In genomic region chr9:104787306-104788015, GRCh38 we compare ENCODE assay signal across 19 cellular contexts.
"Had no signal": no experiment of that assay in that cellular context is flagged by ENCODE, and none has a peak within 500 bp of the region (broad histone marks: within the 10 kb centered on the region; RNA-seq: fewer than 3 reads in every experiment).

No MANE protein-coding gene starts in this region.

- H3K27ac ChIP-seq: ascending aorta, brain microvascular endothelial cell, esophagus muscularis mucosa, gastrocnemius medialis, lower lobe of right lung, sigmoid colon, thoracic aorta had no signal

- H3K4me1 ChIP-seq: ascending aorta, esophagus muscularis mucosa, gastrocnemius medialis, lower lobe of right lung, sigmoid colon had no signal

- ATAC-seq: activated CD4-positive, CD25-positive, alpha-beta regulatory T cell treated with anti-CD3 and anti-CD28 coated beads, Interleukin-2, amount 50 U/mL, for 24 hours; gastrocnemius medialis; left colon; lower lobe of right lung; naive thymus-derived CD8-positive, alpha-beta T cell had no signal

- DNase-seq: activated CD4-positive, alpha-beta memory T cell treated with anti-CD3 and anti-CD28 coated beads, Interleukin-2, amount 10 ng/mL, durations not matched to agents 7 days and 5 days; activated CD4-positive, alpha-beta T cell treated with anti-CD3 and anti-CD28 coated beads, Interleukin-2, amount 10 ng/mL, durations not matched to agents 24 days and 14 days; activated effector memory CD4-positive, alpha-beta T cell treated with anti-CD3 and anti-CD28 coated beads, Interleukin-2, amount 50 U/mL, for 16 hours; activated naive CD4-positive, alpha-beta T cell treated with anti-CD3 and anti-CD28 coated beads, Interleukin-2, amount 10 ng/mL, durations not matched to agents 7 days and 5 days; brain microvascular endothelial cell; effector memory CD4-positive, alpha-beta T cell; gastrocnemius medialis; left colon; lower lobe of right lung; naive thymus-derived CD8-positive, alpha-beta T cell; retina; sigmoid colon; stimulated activated CD4-positive, alpha-beta T cell treated with anti-CD3 and anti-CD28 coated beads, Interleukin-15, amount 100 ng/mL, for 24 hours; stimulated activated naive CD4-positive, alpha-beta T cell had no signal

- H3K27me3 ChIP-seq: ascending aorta, brain microvascular endothelial cell, esophagus muscularis mucosa, gastrocnemius medialis, sigmoid colon had no signal

- H3K4me2 ChIP-seq: smooth muscle cell had no signal

- H3K4me3 ChIP-seq: ascending aorta, esophagus muscularis mucosa, gastrocnemius medialis, lower lobe of right lung, sigmoid colon, smooth muscle cell, thoracic aorta had no signal

- H3K9me3 ChIP-seq: ascending aorta, esophagus muscularis mucosa, gastrocnemius medialis, lower lobe of right lung, sigmoid colon, thoracic aorta had no signal
